ENCODE assay signal across 28 cellular contexts in the genomic region with DNA sequence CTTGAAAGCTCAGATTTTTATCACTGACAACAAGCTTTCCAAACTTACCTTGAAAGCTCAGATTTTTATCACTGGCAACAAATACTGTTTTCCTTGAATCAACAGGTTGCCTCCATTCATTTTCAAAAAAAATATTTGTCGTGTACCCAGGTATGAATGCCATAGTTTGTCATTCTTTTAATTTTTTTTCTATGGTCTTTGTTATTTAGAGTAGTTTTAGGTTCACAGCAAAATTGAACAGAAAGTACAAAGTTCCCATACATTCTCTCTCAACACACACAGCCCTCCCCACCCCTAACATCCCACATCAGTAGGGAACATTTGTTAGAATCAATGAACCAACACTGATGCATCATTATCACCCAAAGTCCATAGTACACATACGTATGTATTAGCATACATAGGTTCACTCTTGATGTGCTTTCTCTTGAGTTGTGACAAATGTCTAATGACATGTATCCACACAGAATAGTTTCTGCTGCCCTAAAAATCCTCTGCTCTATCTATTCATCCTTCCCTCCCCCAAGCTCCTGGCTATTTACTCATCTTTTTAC. TPM values are rescaled to one million over a fixed set of nuclear protein-coding genes. Genes with fewer than 3 reads are reported as not detected.
DNase-seq lines count a peak whose midpoint lies in the region; ATAC-seq and TF ChIP-seq lines count a peak whose summit lies in the region.
"Had no signal": no experiment of that assay in that cellular context is flagged by ENCODE, and none has a peak within 500 bp of the region (broad histone marks: within the 10 kb centered on the region; RNA-seq: fewer than 3 reads in every experiment).

No MANE protein-coding gene starts in this region.

- no peaks in the 10 kb centered on the region for H3K36me3 ChIP-seq in parathyroid adenoma (ENCODE audit: control insufficient read depth, insufficient read depth, low read length)
- H3K36me3 ChIP-seq: gastrocnemius medialis, suprapubic skin, upper lobe of left lung had no signal

- no peaks in the 10 kb centered on the region for H3K27me3 Mint-ChIP-seq in activated CD4-positive, alpha-beta memory T cell treated with anti-CD3 and anti-CD28 coated beads for 36 hours
- no peaks in the 10 kb centered on the region for H3K27me3 Mint-ChIP-seq in activated CD4-positive, alpha-beta memory T cell treated with anti-CD3 and anti-CD28 coated beads, Interleukin-2, amount 10 ng/mL, durations not matched to agents 7 days and 5 days
- H3K27me3 Mint-ChIP-seq in effector memory CD8-positive, alpha-beta T cell: no peaks in the 10 kb centered on the region
- H3K27me3 Mint-ChIP-seq: stimulated activated memory B cell treated with anti-CD40 and anti-IgM and Interleukin-4, amounts not matched to agents 10 μg/mL and 1 μg/mL and 100 μg/mL, for 72 hours had no signal

- H3K27me3 ChIP-seq in parathyroid adenoma (ENCODE audit: control insufficient read depth, insufficient read depth, low read length): no peaks in the 10 kb centered on the region
- H3K27me3 ChIP-seq: body of pancreas, dorsolateral prefrontal cortex, gastrocnemius medialis, suprapubic skin, upper lobe of left lung had no signal

- TF ChIP-seq CTCF in parathyroid adenoma (IDR thresholded peaks at IDR 0.05): no peak

- POLR2A ChIA-PET in activated CD4-positive, alpha-beta memory T cell treated with anti-CD3 and anti-CD28 coated beads for 36 hours (lab: Charles Lee): no interaction called here
- POLR2A ChIA-PET in activated CD4-positive, alpha-beta memory T cell treated with anti-CD3 and anti-CD28 coated beads, Interleukin-2, amount 10 ng/mL, durations not matched to agents 7 days and 5 days (lab: Charles Lee): no interaction called here

- H3K9me3 Mint-ChIP-seq in activated CD4-positive, alpha-beta memory T cell treated with anti-CD3 and anti-CD28 coated beads for 36 hours: no peaks in the 10 kb centered on the region
- no peaks in the 10 kb centered on the region for H3K9me3 Mint-ChIP-seq in activated CD4-positive, alpha-beta memory T cell treated with anti-CD3 and anti-CD28 coated beads, Interleukin-2, amount 10 ng/mL, durations not matched to agents 7 days and 5 days
- H3K9me3 Mint-ChIP-seq in effector memory CD8-positive, alpha-beta T cell: no peaks in the 10 kb centered on the region
- H3K9me3 Mint-ChIP-seq: natural killer cell; stimulated activated memory B cell treated with anti-CD40 and anti-IgM and Interleukin-4, amounts not matched to agents 10 μg/mL and 1 μg/mL and 100 μg/mL, for 72 hours had no signal

- intact Hi-C loops in activated CD4-positive, alpha-beta memory T cell treated with anti-CD3 and anti-CD28 coated beads for 36 hours (cut with micrococcal nuclease): no loop called here

- peaks cover 5% of the 10 kb centered on the region for H3K4me1 ChIP-seq in parathyroid adenoma

- no peak for DNase-seq in activated CD4-positive, alpha-beta memory T cell treated with anti-CD3 and anti-CD28 coated beads for 36 hours
- DNase-seq in activated CD4-positive, alpha-beta memory T cell treated with anti-CD3 and anti-CD28 coated beads, Interleukin-2, amount 10 ng/mL, durations not matched to agents 7 days and 5 days: no peak
- DNase-seq in HuH-7 (ENCODE audit: low spot score) (peak; percentile 31), substantia nigra (lab: John Stamatoyannopoulos, UW) (no peak)
- no peak for DNase-seq in effector memory CD8-positive, alpha-beta T cell
- no peak for DNase-seq in stimulated activated CD4-positive, alpha-beta T cell treated with anti-CD3 and anti-CD28 coated beads, Interleukin-2, amount 100 ng/mL, for 24 hours
- DNase-seq: 8988T; activated CD4-positive, alpha-beta T cell treated with anti-CD3 and anti-CD28 coated beads for 4 hours; activated CD8-positive, alpha-beta memory T cell treated with anti-CD3 and anti-CD28 coated beads for 24 hours; activated gamma-delta T cell treated with Interleukin-2 at 50 U/mL for 16 hours; body of pancreas; C1 segment of cervical spinal cord; dorsolateral prefrontal cortex; gastrocnemius medialis; H9; kidney glomerular epithelial cell; lower lobe of right lung; natural killer cell; NCI-H1092; NCI-H1694 treated with DMSO at 0.1 percent for 48 hours; NCI-H446; SIG-M5; T-helper 9 cell; upper lobe of left lung had no signal

- H3K27ac ChIP-seq in parathyroid adenoma (no peak overlapping the region), substantia nigra (ENCODE audit: low read depth, low read length, poor library complexity, severe bottlenecking) (no peak overlapping the region)
- H3K27ac ChIP-seq: body of pancreas, dorsolateral prefrontal cortex, gastrocnemius medialis, lower lobe of right lung, suprapubic skin, upper lobe of left lung had no signal

- H3K79me2 ChIP-seq in parathyroid adenoma: peaks cover 39% of the 10 kb centered on the region

- peak overlapping the region; percentile 31 for H3K4me2 ChIP-seq in parathyroid adenoma (ENCODE audit: low read length)

- no peak overlapping the region for H2AFZ ChIP-seq in parathyroid adenoma

- CTCF ChIA-PET in activated CD4-positive, alpha-beta memory T cell treated with anti-CD3 and anti-CD28 coated beads for 36 hours (lab: Charles Lee): no interaction called here
- CTCF ChIA-PET in activated CD4-positive, alpha-beta memory T cell treated with anti-CD3 and anti-CD28 coated beads, Interleukin-2, amount 10 ng/mL, durations not matched to agents 7 days and 5 days (lab: Charles Lee): interaction anchor here (0.6 to 1.3 kb wide), 2 partner anchors 16 to 22 kb away, joined by 3 to 4 read pairs; no protein-coding TSS in a partner anchor

- no peak overlapping the region for H3K9ac ChIP-seq in parathyroid adenoma

- H3K4me3 ChIP-seq in parathyroid adenoma (ENCODE audit: low read depth, low read length): no peak overlapping the region
- H3K4me3 ChIP-seq: body of pancreas, dorsolateral prefrontal cortex, gastrocnemius medialis, lower lobe of right lung, suprapubic skin, upper lobe of left lung had no signal

- peaks cover 14% of the 10 kb centered on the region for H3K4me1 Mint-ChIP-seq in activated CD4-positive, alpha-beta memory T cell treated with anti-CD3 and anti-CD28 coated beads for 36 hours (ENCODE audit: low read depth)
- peaks cover 7% of the 10 kb centered on the region for H3K4me1 Mint-ChIP-seq in activated CD4-positive, alpha-beta memory T cell treated with anti-CD3 and anti-CD28 coated beads, Interleukin-2, amount 10 ng/mL, durations not matched to agents 7 days and 5 days
- H3K4me1 Mint-ChIP-seq in effector memory CD8-positive, alpha-beta T cell (ENCODE audit: low read depth in 2 of 2): peaks cover 11 to 33% of the 10 kb centered on the region in 2 donors
- H3K4me1 Mint-ChIP-seq: H9 had no signal

- no peaks in the 10 kb centered on the region for H3K9me3 ChIP-seq in parathyroid adenoma (ENCODE audit: control insufficient read depth, low read length)
- H3K9me3 ChIP-seq: body of pancreas, gastrocnemius medialis, lower lobe of right lung, suprapubic skin, upper lobe of left lung had no signal

- peak overlapping the region; percentile 2 for H3K27ac Mint-ChIP-seq in activated CD4-positive, alpha-beta memory T cell treated with anti-CD3 and anti-CD28 coated beads for 36 hours
- no peak overlapping the region for H3K27ac Mint-ChIP-seq in activated CD4-positive, alpha-beta memory T cell treated with anti-CD3 and anti-CD28 coated beads, Interleukin-2, amount 10 ng/mL, durations not matched to agents 7 days and 5 days
- H3K27ac Mint-ChIP-seq in effector memory CD8-positive, alpha-beta T cell: peak overlapping the region; percentile 15
- H3K27ac Mint-ChIP-seq: stimulated activated memory B cell treated with anti-CD40 and anti-IgM and Interleukin-4, amounts not matched to agents 10 μg/mL and 1 μg/mL and 100 μg/mL, for 72 hours had no signal

- no peak overlapping the region for H3K4me3 Mint-ChIP-seq in activated CD4-positive, alpha-beta memory T cell treated with anti-CD3 and anti-CD28 coated beads for 36 hours
- H3K4me3 Mint-ChIP-seq in activated CD4-positive, alpha-beta memory T cell treated with anti-CD3 and anti-CD28 coated beads, Interleukin-2, amount 10 ng/mL, durations not matched to agents 7 days and 5 days: no peak overlapping the region
- H3K4me3 Mint-ChIP-seq in effector memory CD8-positive, alpha-beta T cell: no peak overlapping the region
- H3K4me3 Mint-ChIP-seq: H9; natural killer cell; stimulated activated memory B cell treated with anti-CD40 and anti-IgM and Interleukin-4, amounts not matched to agents 10 μg/mL and 1 μg/mL and 100 μg/mL, for 72 hours had no signal

- peaks cover 16% of the 10 kb centered on the region for H3K36me3 Mint-ChIP-seq in activated CD4-positive, alpha-beta memory T cell treated with anti-CD3 and anti-CD28 coated beads for 36 hours
- peaks cover 22% of the 10 kb centered on the region for H3K36me3 Mint-ChIP-seq in activated CD4-positive, alpha-beta memory T cell treated with anti-CD3 and anti-CD28 coated beads, Interleukin-2, amount 10 ng/mL, durations not matched to agents 7 days and 5 days (ENCODE audit: low read depth)
- peaks cover 4% of the 10 kb centered on the region for H3K36me3 Mint-ChIP-seq in effector memory CD8-positive, alpha-beta T cell (ENCODE audit: insufficient read depth)
- H3K36me3 Mint-ChIP-seq: natural killer cell had no signal

- ATAC-seq in effector memory CD8-positive, alpha-beta T cell (replicated peaks): no peak
- no peak for ATAC-seq in HG03521 (IDR thresholded peaks at IDR 0.05; ENCODE audit: unreplicated experiment)
- ATAC-seq: body of pancreas; gastrocnemius medialis; lower lobe of right lung; natural killer cell; stimulated activated memory B cell treated with anti-CD40 and anti-IgM and Interleukin-4, amounts not matched to agents 10 μg/mL and 1 μg/mL and 100 μg/mL, for 72 hours had no signal

RNA-seq across cellular contexts. Expression of a gene that starts 25.9 kb away (rescaled TPM):
- 10 to 100 TPM; 62.9 to 64.7 TPM for total RNA-seq in activated CD4-positive, alpha-beta memory T cell treated with anti-CD3 and anti-CD28 coated beads for 36 hours
- 10 to 100 TPM; 63.7 to 65.1 TPM for total RNA-seq in activated CD4-positive, alpha-beta memory T cell treated with anti-CD3 and anti-CD28 coated beads, Interleukin-2, amount 10 ng/mL, durations not matched to agents 7 days and 5 days
